ENCODE assay signal across 8 cellular contexts in the genomic region with DNA sequence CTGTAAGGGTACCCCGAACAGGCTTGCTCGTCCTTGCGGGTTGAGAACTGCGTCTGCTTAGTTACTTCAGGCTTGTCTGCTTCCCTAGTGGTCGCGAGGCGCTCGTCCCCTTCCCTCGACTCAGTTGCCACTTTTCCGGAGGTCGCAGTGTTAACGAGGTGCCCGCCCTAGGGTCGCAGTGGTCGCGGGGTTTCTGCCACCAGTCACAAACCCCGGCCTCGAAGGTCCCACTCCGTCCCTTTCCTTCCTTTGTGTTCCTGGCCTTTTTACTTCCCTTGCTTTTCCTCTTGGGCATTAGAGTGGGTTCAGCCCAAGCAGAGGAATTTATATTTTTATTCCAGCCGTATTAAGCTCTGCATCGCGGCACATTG. TPM values are rescaled to one million over a fixed set of nuclear protein-coding genes. Genes with fewer than 3 reads are reported as not detected.
DNase-seq lines count a peak whose midpoint lies in the region; ATAC-seq, FAIRE-seq and TF ChIP-seq lines count a peak whose summit lies in the region.

No MANE protein-coding gene starts in this region.

- peak overlapping the region; percentile 100 for H3K4me3 ChIP-seq in AG04450 (ENCODE audit: low read depth, low read length)
- peak overlapping the region; percentile 93 for H3K4me3 ChIP-seq in HFF-Myc (replicated peaks; ENCODE audit: low read depth, low read length)
- H3K4me3 ChIP-seq in GM12878, result peak overlapping the region; percentile 77
- peak overlapping the region; percentile 69 for H3K4me3 ChIP-seq in mesendoderm (ENCODE audit: low read length)

- peak overlapping the region; percentile 13 for H2AK5ac ChIP-seq in mesendoderm (ENCODE audit: low read length)

- CTCF ChIA-PET in AG04450 (lab: Charles Lee), result interaction anchor here (1.8 to 10.9 kb wide), 3 partner anchors 92 to 244 kb away, joined by 6 to 154 read pairs (median 61); no protein-coding TSS in a partner anchor
- CTCF ChIA-PET in GM12878 (lab: Yijun Ruan, JAX), result interaction anchor here (0.8 to 12.2 kb wide), 9 partner anchors 34 to 490 kb away, joined by 3 to 293 read pairs (median 6); a partner anchor contains a TSS

- no peaks in the 10 kb centered on the region; the same call in 1 of the 2 replicates for H3K9me3 ChIP-seq in AG04450 (ENCODE audit: control insufficient read depth, insufficient read depth, low read length)
- no peaks in the 10 kb centered on the region for H3K9me3 ChIP-seq in GM12878 (replicated peaks; ENCODE audit: control insufficient read depth, insufficient read depth, low read length)

- H2BK5ac ChIP-seq in mesendoderm (ENCODE audit: low read length), result peak overlapping the region; percentile 92

- H3K4me1 ChIP-seq in GM12878 (ENCODE audit: control insufficient read depth, insufficient read depth, low read length), result no peaks in the 10 kb centered on the region; the same call in 1 of the 2 replicates
- H3K4me1 ChIP-seq in mesendoderm (ENCODE audit: control insufficient read depth, low read depth, low read length), result no peaks in the 10 kb centered on the region

- no peak for FAIRE-seq in GM12878 (lab: Jason Lieb, UNC)

- SMC1A ChIA-PET in GM12878 (lab: Charles Lee; ENCODE audit: uncharacterized antibody, unreplicated experiment), result interaction anchor here (0.7 to 2.2 kb wide), 13 partner anchors 22 to 245 kb away, joined by 3 to 14 read pairs (median 4); a partner anchor contains a TSS

- no peak; the same call in 1 of the 2 replicates for TF ChIP-seq CTCF in AG04450 (IDR thresholded peaks at IDR 0.05; ENCODE audit: low read depth, low read length)
- no peak for TF ChIP-seq CTCF in HFF-Myc (IDR thresholded peaks at IDR 0.05; ENCODE audit: low read depth, low read length, missing control alignments)
- no peak for TF ChIP-seq CTCF in GM12878 (IDR thresholded peaks at IDR 0.05 in 2 of 3, conservative IDR thresholded peaks at IDR 0.05 in 1 of 3; ENCODE audit: control insufficient read depth in 2 of 3, extremely low read depth in 1 of 3, insufficient read depth in 1 of 3, low read depth in 3 of 3, low read length in 3 of 3)

- no peak overlapping the region for H2BK120ac ChIP-seq in mesendoderm (ENCODE audit: low read depth, low read length)

- H3K4ac ChIP-seq in mesendoderm (ENCODE audit: low read depth, low read length), result peak overlapping the region; percentile 6

- no peak for TF ChIP-seq POLR2A in GM12878 (IDR thresholded peaks at IDR 0.05; ENCODE audit: low read depth, low read length)

- H3K4me2 ChIP-seq in GM12878 (ENCODE audit: control insufficient read depth, insufficient read depth) (peak overlapping the region; percentile 78; the same call in 1 of the 2 replicates), mesendoderm (ENCODE audit: low read length) (peak overlapping the region; percentile 49)

- TSS peak; percentile 84 for BruUV-seq in GM12878 (replicated peaks; lab: Mats Ljungman, UMichigan)

- peak overlapping the region; percentile 38 for H3K23ac ChIP-seq in mesendoderm (ENCODE audit: low read length)

- H4K5ac ChIP-seq in mesendoderm (ENCODE audit: low read length), result peak overlapping the region; percentile 53

- H3K79me2 ChIP-seq in GM12878 (ENCODE audit: control insufficient read depth, insufficient read depth, low read length), result peaks cover 37% of the 10 kb centered on the region
- peaks cover 24% of the 10 kb centered on the region for H3K79me2 ChIP-seq in mesendoderm (ENCODE audit: control insufficient read depth, insufficient read depth, low read length)

- POLR2A ChIA-PET in AG04450 (lab: Yijun Ruan, JAX), result interaction anchor here (1.1 to 1.5 kb wide), 2 partner anchors 56 to 92 kb away, joined by 3 to 5 read pairs; a partner anchor contains a TSS
- POLR2A ChIA-PET in GM12878 (lab: Charles Lee), result interaction anchor here (0.6 to 1.4 kb wide), 9 partner anchors 9 to 162 kb away, joined by 3 to 7 read pairs (median 3); a partner anchor contains a TSS

- WGBS in GM12878 (ENCODE audit: insufficient coverage, insufficient replicate concordance, low lambda C conversion rate, missing lambda C conversion rate), result 1% methylated on average over 22 of the region's 22 CpGs
- no CpG with 5 or more reads among the region's 22 CpGs for WGBS in mesendoderm (ENCODE audit: extremely low coverage, insufficient coverage, low lambda C conversion rate)

- in situ Hi-C loops in GM12878 (cut with MboI), result no loop called here

- no peak for TF ChIP-seq EP300 in GM12878 (IDR thresholded peaks at IDR 0.05; ENCODE audit: borderline replicate concordance in 1 of 2, control insufficient read depth in 1 of 2, low read depth in 2 of 2, low read length in 2 of 2)

- H3K27me3 ChIP-seq in AG04450 (ENCODE audit: control insufficient read depth, insufficient read depth, low read length) (no peaks in the 10 kb centered on the region), GM12878 (replicated peaks in 1 of 2; ENCODE audit: control insufficient read depth in 2 of 2, insufficient read depth in 2 of 2, low read length in 1 of 2) (no peaks in the 10 kb centered on the region), mesendoderm (ENCODE audit: insufficient read depth, low read length, poor library complexity) (no peaks in the 10 kb centered on the region)

- intact Hi-C loops in GM12878 (cut with micrococcal nuclease; ENCODE audit: unreplicated experiment), result no loop called here

- no peak for TF ChIP-seq RAD21 in GM12878 (IDR thresholded peaks at IDR 0.05; ENCODE audit: insufficient read depth, low read depth, low read length)

- ATAC-seq in GM12878, result peak; percentile 39; the same call in 2 of the 3 replicates

- DNase-seq in AG04450 (ENCODE audit: low read depth, low spot score) (no peak), HFF-Myc (ENCODE audit: extremely low read depth, low read depth) (no peak), GM12878 (ENCODE audit: low read depth, low spot score) (no peak), mesendoderm (no peak), NCI-H1436 (lab: John Stamatoyannopoulos, UW) (no peak), UCSD-AML1 (lab: John Stamatoyannopoulos, UW; ENCODE audit: unreplicated experiment) (no peak), dedifferentiated amniotic fluid mesenchymal stem cell (ENCODE audit: extremely low spot score) (no peak), NCI-H748 treated with DMSO at 0.1 percent for 48 hours (lab: John Stamatoyannopoulos, UW) (no peak)

- no peak overlapping the region for H2BK15ac ChIP-seq in mesendoderm (replicated peaks; ENCODE audit: low read depth)

- H3K18ac ChIP-seq in mesendoderm (ENCODE audit: low read length), result peak overlapping the region; percentile 6

- H4K8ac ChIP-seq in mesendoderm (ENCODE audit: low read depth, low read length), result no peak overlapping the region

- peak overlapping the region; percentile 99 for H2AFZ ChIP-seq in GM12878 (ENCODE audit: control insufficient read depth, low read depth, low read length)

- peak overlapping the region; percentile 89 for H3K9ac ChIP-seq in GM12878 (ENCODE audit: control insufficient read depth, insufficient read depth, low read length)
- peak overlapping the region; percentile 73 for H3K9ac ChIP-seq in mesendoderm (ENCODE audit: low read length)

- peak overlapping the region; percentile 99 for H3K27ac ChIP-seq in AG04450 (ENCODE audit: low read depth, low read length)
- H3K27ac ChIP-seq in GM12878 (ENCODE audit: control insufficient read depth, insufficient read depth), result peak overlapping the region; percentile 98
- H3K27ac ChIP-seq in mesendoderm (ENCODE audit: low read depth, low read length), result peak overlapping the region; percentile 78

- no peaks in the 10 kb centered on the region for H4K20me1 ChIP-seq in GM12878 (ENCODE audit: control insufficient read depth, insufficient read depth)

- RAD21 ChIA-PET in GM12878 (lab: Charles Lee; ENCODE audit: unreplicated experiment), result interaction anchor here (0.6 to 10.4 kb wide), 12 partner anchors 35 to 339 kb away, joined by 3 to 131 read pairs (median 4); a partner anchor contains a TSS

- peaks cover 2% of the 10 kb centered on the region for H3K79me1 ChIP-seq in mesendoderm (ENCODE audit: low read length)

- peak overlapping the region; percentile 95 for H3K56ac ChIP-seq in mesendoderm (ENCODE audit: low read length)

- H3K36me3 ChIP-seq in GM12878 (ENCODE audit: control insufficient read depth in 2 of 2, insufficient read depth in 2 of 2, low read length in 1 of 2), result peaks cover 0 to 1% of the 10 kb centered on the region in 2 experiments; a peak in 1 of 4 replicates
- H3K36me3 ChIP-seq in mesendoderm (ENCODE audit: control insufficient read depth, insufficient read depth, low read length), result no peaks in the 10 kb centered on the region

RNA-seq across cellular contexts. Expression of a gene that starts 0.3 kb away (rescaled TPM):
- 31.5 and 33.3 TPM in 2 replicates for polyA plus RNA-seq in AG04450 (2011; rRNA removed)
- 37.1 and 37.8 TPM in 2 replicates for polyA minus RNA-seq in AG04450 (2011; rRNA and poly(A)+ RNA removed)
- total RNA-seq in GM12878 (2013; cell fraction: nucleolus; rRNA removed), result 89.4 and 98.6 TPM in 2 replicates
- 47.1 and 57.8 TPM in 2 replicates for total RNA-seq in GM12878 (2014; rRNA removed)
- 52.9 and 54.0 TPM in 2 replicates for total RNA-seq in GM12878 (2014; rRNA removed; fragmentation: Illumina TruSeq; extraction: Trizol)
- total RNA-seq in GM12878 (2021), result 82.5 and 97.9 TPM in 2 replicates
- polyA plus RNA-seq in GM12878 (2011; ENCODE audit: low read depth), result 58.6 TPM
- 80.8 and 92.9 TPM in 2 replicates for polyA plus RNA-seq in GM12878 (2011; rRNA removed)
- 112 and 130 TPM in 2 replicates for polyA plus RNA-seq in GM12878 (2011; cell fraction: cytosol; rRNA removed)
- polyA plus RNA-seq in GM12878 (2011; cell fraction: nucleus; rRNA removed), result 362 and 389 TPM in 2 replicates
- 37.7 and 46.3 TPM in 2 replicates for polyA plus RNA-seq in GM12878 (2012)
- 59.6 and 65.9 TPM in 2 replicates for polyA plus RNA-seq in GM12878 (2014; fragmentation: Illumina TruSeq; extraction: Trizol)
- 100 to 1,000 TPM; 127 to 135 TPM for polyA plus RNA-seq in GM12878 (2014; fragmentation: Nextera tagmentation; extraction: Ambion mirVana)
- 83.2 and 87.8 TPM in 2 replicates for polyA plus RNA-seq in GM12878 (2014; rRNA removed)
- polyA plus RNA-seq in GM12878 (2016; fragmentation: Nextera tagmentation; extraction: Ambion mirVana), result 100 to 1,000 TPM; 103 to 104 TPM
- polyA minus RNA-seq in GM12878 (2011; rRNA and poly(A)+ RNA removed), result 80.2 and 80.8 TPM in 2 replicates
- polyA minus RNA-seq in GM12878 (2011; cell fraction: cytosol; rRNA and poly(A)+ RNA removed), result 24.1 and 34.9 TPM in 2 replicates
- polyA minus RNA-seq in GM12878 (2011; cell fraction: nucleus; rRNA and poly(A)+ RNA removed), result 54.2 and 98.1 TPM in 2 replicates
- polyA plus RNA-seq in mesendoderm (2013, experiment 1 of 2), result 61.3 TPM
- polyA plus RNA-seq in mesendoderm (2013, experiment 2 of 2), result 63.1 TPM

RNA-seq across cellular contexts. Expression of a gene that starts 23.0 kb away (rescaled TPM):
- polyA plus RNA-seq in AG04450 (2011; rRNA removed) (356 and 439 TPM in 2 replicates), GM12878 (2011; rRNA removed) (603 and 801 TPM in 2 replicates), GM12878 (2014; fragmentation: Illumina TruSeq; extraction: Trizol) (265 and 335 TPM in 2 replicates), GM12878 (2014; fragmentation: Nextera tagmentation; extraction: Ambion mirVana) (100 to 1,000 TPM; 709 to 767 TPM), GM12878 (2014; rRNA removed) (232 and 249 TPM in 2 replicates), GM12878 (2016; fragmentation: Nextera tagmentation; extraction: Ambion mirVana) (100 to 1,000 TPM; 755 to 803 TPM)
- 186 and 230 TPM in 2 replicates for polyA minus RNA-seq in AG04450 (2011; rRNA and poly(A)+ RNA removed)
- total RNA-seq in GM12878 (2013; cell fraction: nucleolus; rRNA removed), result 19.8 and 21.3 TPM in 2 replicates
- total RNA-seq in GM12878 (2014; rRNA removed) (163 and 207 TPM in 2 replicates), GM12878 (2014; rRNA removed; fragmentation: Illumina TruSeq; extraction: Trizol) (312 and 322 TPM in 2 replicates), GM12878 (2021) (506 and 514 TPM in 2 replicates)
- 65.4 TPM for polyA plus RNA-seq in GM12878 (2011; ENCODE audit: low read depth)
- 90.6 and 121 TPM in 2 replicates for polyA plus RNA-seq in GM12878 (2011; cell fraction: cytosol; rRNA removed)
- 80.5 and 124 TPM in 2 replicates for polyA plus RNA-seq in GM12878 (2011; cell fraction: nucleus; rRNA removed)
- 224 and 225 TPM in 2 replicates for polyA plus RNA-seq in GM12878 (2012)
- polyA minus RNA-seq in GM12878 (2011; rRNA and poly(A)+ RNA removed), result 63.9 and 102 TPM in 2 replicates
- 148 and 173 TPM in 2 replicates for polyA minus RNA-seq in GM12878 (2011; cell fraction: cytosol; rRNA and poly(A)+ RNA removed)
- polyA minus RNA-seq in GM12878 (2011; cell fraction: nucleus; rRNA and poly(A)+ RNA removed), result 13.5 and 14.2 TPM in 2 replicates
- polyA plus RNA-seq in mesendoderm (2013, experiment 1 of 2), result 314 TPM
- polyA plus RNA-seq in mesendoderm (2013, experiment 2 of 2), result 310 TPM

RNA-seq across cellular contexts. Expression of a gene that starts 51.5 kb away (rescaled TPM):
- polyA plus RNA-seq in AG04450 (2011; rRNA removed) (89.8 and 97.0 TPM in 2 replicates), GM12878 (2011; rRNA removed) (79.7 and 112 TPM in 2 replicates), GM12878 (2014; fragmentation: Illumina TruSeq; extraction: Trizol) (101 and 318 TPM in 2 replicates), GM12878 (2014; fragmentation: Nextera tagmentation; extraction: Ambion mirVana) (100 to 1,000 TPM in 1 of 2 experiments, 10 to 100 TPM in 1; 95.9 to 140 TPM), GM12878 (2014; rRNA removed) (339 and 341 TPM in 2 replicates), GM12878 (2016; fragmentation: Nextera tagmentation; extraction: Ambion mirVana) (100 to 1,000 TPM; 648 to 651 TPM)
- polyA minus RNA-seq in AG04450 (2011; rRNA and poly(A)+ RNA removed), result 31.8 and 53.5 TPM in 2 replicates
- 43.4 and 56.9 TPM in 2 replicates for total RNA-seq in GM12878 (2013; cell fraction: nucleolus; rRNA removed)
- total RNA-seq in GM12878 (2014; rRNA removed) (150 and 158 TPM in 2 replicates), GM12878 (2014; rRNA removed; fragmentation: Illumina TruSeq; extraction: Trizol) (324 and 357 TPM in 2 replicates), GM12878 (2021) (316 and 327 TPM in 2 replicates)
- polyA plus RNA-seq in GM12878 (2011; ENCODE audit: low read depth), result 208 TPM
- 288 and 290 TPM in 2 replicates for polyA plus RNA-seq in GM12878 (2011; cell fraction: cytosol; rRNA removed)
- polyA plus RNA-seq in GM12878 (2011; cell fraction: nucleus; rRNA removed), result 199 and 203 TPM in 2 replicates
- polyA plus RNA-seq in GM12878 (2012), result 277 and 284 TPM in 2 replicates
- 39.5 and 98.5 TPM in 2 replicates for polyA minus RNA-seq in GM12878 (2011; rRNA and poly(A)+ RNA removed)
- polyA minus RNA-seq in GM12878 (2011; cell fraction: cytosol; rRNA and poly(A)+ RNA removed), result 111 and 140 TPM in 2 replicates
- polyA minus RNA-seq in GM12878 (2011; cell fraction: nucleus; rRNA and poly(A)+ RNA removed), result 46.9 and 65.1 TPM in 2 replicates
- polyA plus RNA-seq in mesendoderm (2013, experiment 1 of 2), result 721 TPM
- 717 TPM for polyA plus RNA-seq in mesendoderm (2013, experiment 2 of 2)

RNA-seq across cellular contexts. Expression of a gene that starts 55.6 kb away (rescaled TPM):
- polyA plus RNA-seq in AG04450 (2011; rRNA removed), result 25.0 and 25.8 TPM in 2 replicates
- polyA minus RNA-seq in AG04450 (2011; rRNA and poly(A)+ RNA removed), result 39.5 and 50.0 TPM in 2 replicates
- total RNA-seq in GM12878 (2013; cell fraction: nucleolus; rRNA removed), result 70.6 and 92.6 TPM in 2 replicates
- total RNA-seq in GM12878 (2014; rRNA removed), result 19.6 and 20.7 TPM in 2 replicates
- 13.5 and 14.3 TPM in 2 replicates for total RNA-seq in GM12878 (2014; rRNA removed; fragmentation: Illumina TruSeq; extraction: Trizol)
- total RNA-seq in GM12878 (2021), result 52.1 and 57.5 TPM in 2 replicates
- polyA plus RNA-seq in GM12878 (2011; ENCODE audit: low read depth), result 34.9 TPM
- 26.2 and 34.9 TPM in 2 replicates for polyA plus RNA-seq in GM12878 (2011; rRNA removed)
- polyA plus RNA-seq in GM12878 (2011; cell fraction: cytosol; rRNA removed), result 25.9 and 26.0 TPM in 2 replicates
- 244 and 300 TPM in 2 replicates for polyA plus RNA-seq in GM12878 (2011; cell fraction: nucleus; rRNA removed)
- 51.0 and 62.2 TPM in 2 replicates for polyA plus RNA-seq in GM12878 (2012)
- polyA plus RNA-seq in GM12878 (2014; fragmentation: Illumina TruSeq; extraction: Trizol), result 31.7 and 41.3 TPM in 2 replicates
- polyA plus RNA-seq in GM12878 (2014; fragmentation: Nextera tagmentation; extraction: Ambion mirVana), result 1 to 10 TPM; 7.0 to 8.1 TPM
- polyA plus RNA-seq in GM12878 (2014; rRNA removed), result 36.4 and 40.2 TPM in 2 replicates
- polyA plus RNA-seq in GM12878 (2016; fragmentation: Nextera tagmentation; extraction: Ambion mirVana), result 10 to 100 TPM; 33.0 to 36.3 TPM
- 50.4 and 73.4 TPM in 2 replicates for polyA minus RNA-seq in GM12878 (2011; rRNA and poly(A)+ RNA removed)
- 9.0 and 14.0 TPM in 2 replicates for polyA minus RNA-seq in GM12878 (2011; cell fraction: cytosol; rRNA and poly(A)+ RNA removed)
- 39.3 and 49.0 TPM in 2 replicates for polyA minus RNA-seq in GM12878 (2011; cell fraction: nucleus; rRNA and poly(A)+ RNA removed)
- 31.5 TPM for polyA plus RNA-seq in mesendoderm (2013, experiment 1 of 2)
- 31.1 TPM for polyA plus RNA-seq in mesendoderm (2013, experiment 2 of 2)

RNA-seq across cellular contexts. Expression of a gene that starts 55.9 kb away (rescaled TPM):
- polyA plus RNA-seq in AG04450 (2011; rRNA removed) (53.8 and 62.6 TPM in 2 replicates), GM12878 (2011; rRNA removed) (73.6 and 89.7 TPM in 2 replicates), GM12878 (2014; fragmentation: Illumina TruSeq; extraction: Trizol) (71.2 and 101 TPM in 2 replicates), GM12878 (2014; fragmentation: Nextera tagmentation; extraction: Ambion mirVana) (100 to 1,000 TPM; 161 to 209 TPM), GM12878 (2014; rRNA removed) (93.2 and 108 TPM in 2 replicates), GM12878 (2016; fragmentation: Nextera tagmentation; extraction: Ambion mirVana) (100 to 1,000 TPM; 207 to 217 TPM)
- polyA minus RNA-seq in AG04450 (2011; rRNA and poly(A)+ RNA removed), result 28.8 and 29.8 TPM in 2 replicates
- total RNA-seq in GM12878 (2013; cell fraction: nucleolus; rRNA removed), result 40.8 and 41.5 TPM in 2 replicates
- total RNA-seq in GM12878 (2014; rRNA removed) (105 and 117 TPM in 2 replicates), GM12878 (2014; rRNA removed; fragmentation: Illumina TruSeq; extraction: Trizol) (89.6 and 101 TPM in 2 replicates), GM12878 (2021) (88.4 and 89.2 TPM in 2 replicates)
- 40.9 TPM for polyA plus RNA-seq in GM12878 (2011; ENCODE audit: low read depth)
- 90.3 and 94.2 TPM in 2 replicates for polyA plus RNA-seq in GM12878 (2011; cell fraction: cytosol; rRNA removed)
- polyA plus RNA-seq in GM12878 (2011; cell fraction: nucleus; rRNA removed), result 68.9 and 73.0 TPM in 2 replicates
- polyA plus RNA-seq in GM12878 (2012), result 50.5 and 55.2 TPM in 2 replicates
- 44.1 and 47.2 TPM in 2 replicates for polyA minus RNA-seq in GM12878 (2011; rRNA and poly(A)+ RNA removed)
- polyA minus RNA-seq in GM12878 (2011; cell fraction: cytosol; rRNA and poly(A)+ RNA removed), result 16.8 and 20.8 TPM in 2 replicates
- polyA minus RNA-seq in GM12878 (2011; cell fraction: nucleus; rRNA and poly(A)+ RNA removed), result 26.8 and 39.8 TPM in 2 replicates
- 78.5 TPM for polyA plus RNA-seq in mesendoderm (2013, experiment 1 of 2)
- 78.0 TPM for polyA plus RNA-seq in mesendoderm (2013, experiment 2 of 2)
